13 cellular contexts compared by ENCODE assay signal in genomic region chr11:64086263-64086938, GRCh38. TPM values are rescaled to one million over a fixed set of nuclear protein-coding genes. Genes with fewer than 3 reads are reported as not detected.
DNase-seq lines count a peak whose midpoint lies in the region; ATAC-seq and TF ChIP-seq lines count a peak whose summit lies in the region.
"Had no signal": no experiment of that assay in that cellular context is flagged by ENCODE, and none has a peak within 500 bp of the region (broad histone marks: within the 10 kb centered on the region; RNA-seq: fewer than 3 reads in every experiment).

No MANE protein-coding gene starts in this region.

- no peak for TF ChIP-seq CTCF in thyroid gland (IDR thresholded peaks at IDR 0.05)

- H3K4me3 ChIP-seq in thyroid gland (replicated peaks in 1 of 3): no peak overlapping the region

- H3K4me1 Mint-ChIP-seq in immature natural killer cell: no peaks in the 10 kb centered on the region
- peaks cover 6% of the 10 kb centered on the region for H3K4me1 Mint-ChIP-seq in stimulated activated effector memory CD8-positive, alpha-beta T cell treated with anti-CD3 and anti-CD28 coated beads, Interleukin-12 subunit alpha, Interleukin-12 subunit beta, amount 100 ng/mL, for 72 hours

- DNase-seq in NCI-H345 (lab: John Stamatoyannopoulos, UW): peak; percentile 30
- DNase-seq in NCI-H345 treated with DMSO at 0.1 percent for 48 hours (lab: John Stamatoyannopoulos, UW; ENCODE audit: unreplicated experiment): no peak
- DNase-seq in RPMI7951 (ENCODE audit: low read depth): peak; percentile 24
- peak; percentile 72 for DNase-seq in left ventricle myocardium superior
- DNase-seq in thyroid gland: peak; percentile 45 to 61
- DNase-seq in immature natural killer cell: no peak
- DNase-seq in ACHN: no peak
- no peak for DNase-seq in stimulated activated effector memory CD8-positive, alpha-beta T cell treated with anti-CD3 and anti-CD28 coated beads, Interleukin-12 subunit alpha, Interleukin-12 subunit beta, amount 100 ng/mL, for 72 hours (ENCODE audit: low spot score in 2 of 2)
- DNase-seq: activated T-cell treated with anti-CD3 and anti-CD28 coated beads, Interleukin-2, amount 50 U/mL, for 1 hour; cerebellar nuclear complex; NCI-H446 had no signal

- intact Hi-C loops in left ventricle myocardium superior (cut with micrococcal nuclease): no loop called here
- intact Hi-C loops in thyroid gland (cut with DNase I): loop anchor here (5.0 to 10.0 kb wide), 2 partner anchors 61 to 82 kb away; no protein-coding TSS in a partner anchor

- H3K36me3 ChIP-seq in thyroid gland: no peaks in the 10 kb centered on the region

- WGBS in thyroid gland, 2 donors: 81 to 87% methylated on average over 11 to 15 of the region's 15 CpGs

- no peak for TF ChIP-seq POLR2A in thyroid gland (IDR thresholded peaks at IDR 0.05)

- ATAC-seq in left ventricle myocardium superior: peak; percentile 71
- no peak for ATAC-seq in stimulated activated effector memory CD8-positive, alpha-beta T cell treated with anti-CD3 and anti-CD28 coated beads, Interleukin-12 subunit alpha, Interleukin-12 subunit beta, amount 100 ng/mL, for 72 hours

- H3K27ac Mint-ChIP-seq in immature natural killer cell: no peak overlapping the region
- no peak overlapping the region for H3K27ac Mint-ChIP-seq in stimulated activated effector memory CD8-positive, alpha-beta T cell treated with anti-CD3 and anti-CD28 coated beads, Interleukin-12 subunit alpha, Interleukin-12 subunit beta, amount 100 ng/mL, for 72 hours
- H3K27ac Mint-ChIP-seq: CD14-positive monocyte; T-helper 1 cell treated with Interleukin-12 subunit alpha and Interleukin-12 subunit beta and Interleukin-4 antibody, amounts not matched to agents 30 μg/mL and 1 μg/mL, for 36 hours had no signal

- no peaks in the 10 kb centered on the region for H3K9me3 Mint-ChIP-seq in immature natural killer cell
- H3K9me3 Mint-ChIP-seq in stimulated activated effector memory CD8-positive, alpha-beta T cell treated with anti-CD3 and anti-CD28 coated beads, Interleukin-12 subunit alpha, Interleukin-12 subunit beta, amount 100 ng/mL, for 72 hours: no peaks in the 10 kb centered on the region
- H3K9me3 Mint-ChIP-seq: CD14-positive monocyte; T-helper 1 cell treated with Interleukin-12 subunit alpha and Interleukin-12 subunit beta and Interleukin-4 antibody, amounts not matched to agents 30 μg/mL and 1 μg/mL, for 36 hours had no signal

- no peaks in the 10 kb centered on the region for H3K36me3 Mint-ChIP-seq in immature natural killer cell
- H3K36me3 Mint-ChIP-seq in stimulated activated effector memory CD8-positive, alpha-beta T cell treated with anti-CD3 and anti-CD28 coated beads, Interleukin-12 subunit alpha, Interleukin-12 subunit beta, amount 100 ng/mL, for 72 hours: no peaks in the 10 kb centered on the region
- H3K36me3 Mint-ChIP-seq: CD14-positive monocyte had no signal

- no peaks in the 10 kb centered on the region for H3K9me3 ChIP-seq in thyroid gland

- peaks cover 1 to 4% (median 3%) of the 10 kb centered on the region in 3 donors for H3K27me3 Mint-ChIP-seq in immature natural killer cell (ENCODE audit: low read depth in 3 of 3)

- no peak overlapping the region for H3K4me3 Mint-ChIP-seq in immature natural killer cell
- H3K4me3 Mint-ChIP-seq in stimulated activated effector memory CD8-positive, alpha-beta T cell treated with anti-CD3 and anti-CD28 coated beads, Interleukin-12 subunit alpha, Interleukin-12 subunit beta, amount 100 ng/mL, for 72 hours: no peak overlapping the region
- H3K4me3 Mint-ChIP-seq: CD14-positive monocyte; T-helper 1 cell treated with Interleukin-12 subunit alpha and Interleukin-12 subunit beta and Interleukin-4 antibody, amounts not matched to agents 30 μg/mL and 1 μg/mL, for 36 hours had no signal

- H3K4me1 ChIP-seq in thyroid gland: peaks cover 21 to 47% of the 10 kb centered on the region in 2 donors

- in situ Hi-C loops in ACHN (cut with HindIII; ENCODE audit: low pct_ligation_motif_present, low pct_unique_long_range_greater_than_20kb, low sequenced_read_pairs): no loop called here

- H3K27ac ChIP-seq in thyroid gland: peak overlapping the region in 1 of 3 donors; percentile 36

- no peaks in the 10 kb centered on the region for H3K27me3 ChIP-seq in thyroid gland

RNA-seq across cellular contexts. Expression of gene FLRT1, which starts 50.7 kb away (rescaled TPM):
- total RNA-seq in RPMI7951 (2014; rRNA removed; shearing (Covaris generic)): under 0.01 TPM in 2 replicates
- 0.45 TPM for total RNA-seq in left ventricle myocardium superior
- 1 to 10 TPM in 3 of 4 donors, under 1 TPM in 1; 0.54 to 4.0 (median 3.8) TPM for total RNA-seq in thyroid gland
- not detected for polyA plus RNA-seq in immature natural killer cell
- polyA plus RNA-seq: CD14-positive monocyte had no signal

Comparison
In these comparisons a context has a peak if more than half of its experiments do, and no peak if none do; other contexts are left out.
1. DNase-seq: peak in NCI-H345 (single experiment), RPMI7951 (single experiment), left ventricle myocardium superior (single experiment) and thyroid gland (2 of 2); none in NCI-H345 treated with DMSO at 0.1 percent for 48 hours (single experiment), immature natural killer cell (0 of 3), ACHN (single experiment) and stimulated activated effector memory CD8-positive, alpha-beta T cell treated with anti-CD3 and anti-CD28 coated beads, Interleukin-12 subunit alpha, Interleukin-12 subunit beta, amount 100 ng/mL, for 72 hours (0 of 2).